ENCODE assay signal across 8 cellular contexts in the genomic region with DNA sequence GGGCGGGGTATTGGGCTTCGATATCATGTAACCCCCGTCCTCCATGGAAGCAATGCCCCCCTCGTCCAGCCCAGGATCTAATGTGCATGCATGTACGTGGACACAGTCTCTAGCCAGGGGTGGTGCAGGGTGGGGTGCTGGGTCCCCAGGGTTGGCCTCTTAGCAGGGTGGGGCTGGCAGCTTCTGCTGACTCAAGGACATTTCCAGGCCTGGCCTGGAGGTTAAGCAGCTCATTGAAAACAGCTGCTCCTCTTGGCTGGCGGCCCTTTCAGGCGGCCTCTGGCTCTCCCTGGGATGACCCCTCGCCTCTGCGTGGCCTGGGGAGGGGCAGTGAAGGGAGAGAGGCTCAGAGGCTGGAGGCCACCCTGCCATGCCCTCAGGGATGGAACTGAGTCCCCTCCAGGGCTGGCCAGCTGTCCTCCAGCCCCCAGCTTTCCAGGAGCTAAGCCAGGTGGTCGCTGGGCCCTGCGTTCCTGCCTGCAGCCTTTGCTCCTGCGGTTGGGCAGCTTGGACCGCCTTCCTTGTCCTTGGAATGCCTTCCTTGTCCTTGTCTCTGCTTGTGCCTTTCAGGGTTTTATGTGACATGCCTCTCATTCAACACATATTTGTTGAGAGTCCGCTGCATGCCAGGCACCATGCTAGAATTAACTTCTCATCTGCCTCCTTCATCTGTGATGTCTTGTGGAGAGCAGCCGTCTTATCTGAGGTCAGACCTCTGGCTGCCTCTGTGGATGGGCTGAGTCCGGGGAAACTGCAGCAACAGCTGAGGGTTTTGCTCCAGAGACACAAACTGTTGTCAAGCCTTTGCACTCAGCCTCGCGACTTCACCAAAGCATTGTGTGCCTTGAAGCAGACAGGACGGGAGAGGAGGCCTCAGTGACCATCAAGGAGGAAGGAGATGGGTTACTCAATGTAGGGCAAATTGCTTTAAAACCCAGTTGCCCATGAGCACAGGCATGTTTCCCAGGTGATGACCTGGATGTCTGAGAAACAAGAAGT. TPM values are rescaled to one million over a fixed set of nuclear protein-coding genes. Genes with fewer than 3 reads are reported as not detected.
A peak's percentile ranks its signal among the peaks of the same experiment; 100 is the strongest.
DNase-seq lines count a peak whose midpoint lies in the region; ATAC-seq and TF ChIP-seq lines count a peak whose summit lies in the region.

No MANE protein-coding gene starts in this region.

- H3K27me3 Mint-ChIP-seq in chondrocyte (ENCODE audit: low read depth), result no peaks in the 10 kb centered on the region

- TF ChIP-seq CTCF in chondrocyte (IDR thresholded peaks at IDR 0.05), result peak; percentile 33

- peaks cover 57% of the 10 kb centered on the region for H3K4me1 Mint-ChIP-seq in chondrocyte (ENCODE audit: low read depth)

- peak overlapping the region; percentile 70 for H3K4me3 Mint-ChIP-seq in chondrocyte (ENCODE audit: unreplicated experiment)

- H3K27ac Mint-ChIP-seq in chondrocyte (ENCODE audit: unreplicated experiment), result peak overlapping the region; percentile 93

- DNase-seq in AML-193 (lab: John Stamatoyannopoulos, UW) (peak; percentile 68 to 72), chondrocyte (ENCODE audit: low spot score) (peak; percentile 68), myocyte (ENCODE audit: low read depth) (peak; percentile 98), NCI-H1694 treated with DMSO at 0.1 percent for 48 hours (lab: John Stamatoyannopoulos, UW) (no peak), NAMALWA (ENCODE audit: low spot score) (no peak), NCI-H2081 treated with DMSO at 0.1 percent for 48 hours (lab: John Stamatoyannopoulos, UW) (no peak)

- ATAC-seq in HG03342 (IDR thresholded peaks at IDR 0.05; ENCODE audit: unreplicated experiment) (peak; percentile 9), GM19328 (IDR thresholded peaks at IDR 0.05; ENCODE audit: unreplicated experiment) (no peak)

- no peaks in the 10 kb centered on the region for H3K9me3 Mint-ChIP-seq in chondrocyte (ENCODE audit: low read depth)

- H3K36me3 Mint-ChIP-seq in chondrocyte (ENCODE audit: low read depth), result peaks cover 2% of the 10 kb centered on the region

RNA-seq across cellular contexts. Expression of a gene that starts 26.7 kb away (rescaled TPM):
- 347 to 378 TPM (median 353 TPM) in 3 replicates for total RNA-seq in chondrocyte
- 143 and 161 TPM in 2 replicates for total RNA-seq in myocyte
- polyA plus RNA-seq in myocyte (2012), result 664 TPM

Comparison
In these comparisons a context has a peak if more than half of its experiments do, and no peak if none do; other contexts are left out.
1. DNase-seq: peak in AML-193 (2 of 2), chondrocyte (single experiment) and myocyte (single experiment); none in NCI-H1694 treated with DMSO at 0.1 percent for 48 hours (single experiment), NAMALWA (single experiment) and NCI-H2081 treated with DMSO at 0.1 percent for 48 hours (single experiment).